In the genomic region with DNA sequence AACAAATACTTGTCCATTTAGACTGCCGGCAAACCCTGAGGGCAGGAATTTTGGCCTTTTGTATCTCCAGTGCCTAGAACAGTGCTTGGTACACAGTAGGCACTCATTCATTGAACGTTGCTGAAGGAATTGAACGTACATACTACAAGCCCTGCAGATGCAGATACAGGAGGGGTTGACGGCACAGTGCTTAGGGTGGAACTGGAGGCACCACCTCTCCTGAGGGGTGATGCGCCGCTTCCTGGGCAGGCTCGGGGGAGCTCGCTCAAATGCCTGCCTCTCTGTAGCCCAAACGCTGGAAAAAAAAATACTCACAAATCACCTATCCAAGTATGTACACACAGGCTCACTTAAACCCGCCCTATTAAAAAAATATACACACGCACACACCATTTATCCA, we compare ENCODE assay signal across 1 cellular context.
TF ChIP-seq lines count a peak whose summit lies in the region.

No MANE protein-coding gene starts in this region.

TF ChIP-seq in H1, 55 proteins besides CTCF, POLR2A, EP300 and RAD21 (continued from another document):
- no peak for TF ChIP-seq FOSL1 (IDR thresholded peaks at IDR 0.05; ENCODE audit: insufficient read depth, low read depth, low read length)
